In the genomic region with DNA sequence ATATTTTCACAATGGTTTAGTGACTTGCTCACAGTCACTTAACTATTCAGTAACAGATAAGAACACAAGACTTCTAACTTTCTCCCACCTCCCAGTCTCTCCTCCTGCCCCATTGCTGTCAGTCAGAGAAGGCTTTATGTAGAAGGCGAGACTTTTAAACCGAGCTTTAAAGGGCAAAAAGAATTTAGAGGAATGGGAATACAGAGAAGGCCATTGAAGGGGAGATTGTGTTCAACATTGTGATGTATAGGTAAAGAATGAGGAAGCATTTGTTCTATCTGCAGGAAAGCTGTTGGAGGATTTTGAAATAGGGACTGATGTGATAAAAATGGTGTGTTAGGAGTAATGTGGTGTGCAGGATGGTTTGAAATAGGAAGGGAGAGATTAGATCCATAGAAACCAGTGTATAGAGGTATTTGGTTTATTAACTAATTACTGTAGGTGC, we compare ENCODE assay signal across 15 cellular contexts. TPM values are rescaled to one million over a fixed set of nuclear protein-coding genes. Genes with fewer than 3 reads are reported as not detected.
DNase-seq lines count a peak whose midpoint lies in the region; ATAC-seq and TF ChIP-seq lines count a peak whose summit lies in the region.
"Had no signal": no experiment of that assay in that cellular context is flagged by ENCODE, and none has a peak within 500 bp of the region (broad histone marks: within the 10 kb centered on the region; RNA-seq: fewer than 3 reads in every experiment).

No MANE protein-coding gene starts in this region.

- H3K9me3 ChIP-seq in RWPE2 (ENCODE audit: severe bottlenecking) = no peaks in the 10 kb centered on the region
- H3K9me3 ChIP-seq: suprapubic skin had no signal

- CTCF ChIA-PET in activated CD4-positive, alpha-beta T cell treated with anti-CD3 and anti-CD28 coated beads, Interleukin-2, amount 10 ng/mL, durations not matched to agents 7 days and 5 days (lab: Charles Lee) = no interaction called here

- no peak for TF ChIP-seq CTCF in RWPE2 (IDR thresholded peaks at IDR 0.05; ENCODE audit: poor library complexity, severe bottlenecking)
- no peak for TF ChIP-seq CTCF in fibroblast of pulmonary artery (IDR thresholded peaks at IDR 0.05; ENCODE audit: low read length, missing control alignments)
- no peak for TF ChIP-seq CTCF in type B pancreatic cell (conservative IDR thresholded peaks at IDR 0.05)

- intact Hi-C loops in activated CD4-positive, alpha-beta T cell treated with anti-CD3 and anti-CD28 coated beads, Interleukin-2, amount 10 ng/mL, durations not matched to agents 24 days and 14 days (cut with micrococcal nuclease) = loop anchor here (10.0 kb wide), 1 partner anchor 487 kb away; no protein-coding TSS in a partner anchor

- H3K27ac Mint-ChIP-seq in activated CD4-positive, alpha-beta T cell treated with anti-CD3 and anti-CD28 coated beads, Interleukin-2, amount 10 ng/mL, durations not matched to agents 24 days and 14 days = no peak overlapping the region
- no peak overlapping the region for H3K27ac Mint-ChIP-seq in activated CD4-positive, alpha-beta T cell treated with anti-CD3 and anti-CD28 coated beads, Interleukin-2, amount 10 ng/mL, durations not matched to agents 7 days and 5 days
- H3K27ac Mint-ChIP-seq in type B pancreatic cell = peak overlapping the region; percentile 59
- H3K27ac Mint-ChIP-seq: activated naive CD8-positive, alpha-beta T cell treated with anti-CD3 and anti-CD28 coated beads for 36 hours; IgD-negative memory B cell had no signal

- H3K27ac ChIP-seq in RWPE2 (ENCODE audit: poor library complexity, severe bottlenecking) = no peak overlapping the region
- H3K27ac ChIP-seq: parathyroid adenoma, suprapubic skin had no signal

- H3K27me3 ChIP-seq in RWPE2 (ENCODE audit: insufficient read depth, poor library complexity, severe bottlenecking) = no peaks in the 10 kb centered on the region
- H3K27me3 ChIP-seq: suprapubic skin had no signal

- peaks cover 3% of the 10 kb centered on the region for H3K36me3 Mint-ChIP-seq in activated CD4-positive, alpha-beta T cell treated with anti-CD3 and anti-CD28 coated beads, Interleukin-2, amount 10 ng/mL, durations not matched to agents 24 days and 14 days (ENCODE audit: low read depth)
- H3K36me3 Mint-ChIP-seq in activated CD4-positive, alpha-beta T cell treated with anti-CD3 and anti-CD28 coated beads, Interleukin-2, amount 10 ng/mL, durations not matched to agents 7 days and 5 days (ENCODE audit: low read depth) = peaks cover 5% of the 10 kb centered on the region
- no peaks in the 10 kb centered on the region for H3K36me3 Mint-ChIP-seq in type B pancreatic cell
- H3K36me3 Mint-ChIP-seq: IgD-negative memory B cell had no signal

- peaks cover 27% of the 10 kb centered on the region for H3K4me1 ChIP-seq in RWPE2 (ENCODE audit: insufficient read depth, poor library complexity, severe bottlenecking)
- H3K4me1 ChIP-seq: parathyroid adenoma had no signal

- POLR2A ChIA-PET in activated CD4-positive, alpha-beta T cell treated with anti-CD3 and anti-CD28 coated beads, Interleukin-2, amount 10 ng/mL, durations not matched to agents 7 days and 5 days (lab: Charles Lee) = no interaction called here

- H3K4me3 Mint-ChIP-seq in activated CD4-positive, alpha-beta T cell treated with anti-CD3 and anti-CD28 coated beads, Interleukin-2, amount 10 ng/mL, durations not matched to agents 24 days and 14 days = no peak overlapping the region
- no peak overlapping the region for H3K4me3 Mint-ChIP-seq in activated CD4-positive, alpha-beta T cell treated with anti-CD3 and anti-CD28 coated beads, Interleukin-2, amount 10 ng/mL, durations not matched to agents 7 days and 5 days
- peak overlapping the region; percentile 5 for H3K4me3 Mint-ChIP-seq in type B pancreatic cell
- H3K4me3 Mint-ChIP-seq: activated naive CD8-positive, alpha-beta T cell treated with anti-CD3 and anti-CD28 coated beads for 36 hours had no signal

- H3K4me3 ChIP-seq in RWPE2 (ENCODE audit: severe bottlenecking) (no peak overlapping the region), fibroblast of pulmonary artery (replicated peaks; ENCODE audit: low read depth, low read length) (no peak overlapping the region)
- H3K4me3 ChIP-seq: suprapubic skin had no signal

- ATAC-seq in RWPE2 (ENCODE audit: low read depth) (peak; percentile 31; the same call in 1 of the 3 replicates), HG03108 (IDR thresholded peaks at IDR 0.05; ENCODE audit: unreplicated experiment) (no peak), HG02763 (IDR thresholded peaks at IDR 0.05; ENCODE audit: unreplicated experiment) (no peak)

- no peaks in the 10 kb centered on the region for H3K27me3 Mint-ChIP-seq in activated CD4-positive, alpha-beta T cell treated with anti-CD3 and anti-CD28 coated beads, Interleukin-2, amount 10 ng/mL, durations not matched to agents 24 days and 14 days
- no peaks in the 10 kb centered on the region for H3K27me3 Mint-ChIP-seq in activated CD4-positive, alpha-beta T cell treated with anti-CD3 and anti-CD28 coated beads, Interleukin-2, amount 10 ng/mL, durations not matched to agents 7 days and 5 days
- no peaks in the 10 kb centered on the region for H3K27me3 Mint-ChIP-seq in type B pancreatic cell
- H3K27me3 Mint-ChIP-seq: activated naive CD8-positive, alpha-beta T cell treated with anti-CD3 and anti-CD28 coated beads for 36 hours; IgD-negative memory B cell had no signal

- H3K9me3 Mint-ChIP-seq in activated CD4-positive, alpha-beta T cell treated with anti-CD3 and anti-CD28 coated beads, Interleukin-2, amount 10 ng/mL, durations not matched to agents 24 days and 14 days = no peaks in the 10 kb centered on the region
- peaks cover 2% of the 10 kb centered on the region for H3K9me3 Mint-ChIP-seq in activated CD4-positive, alpha-beta T cell treated with anti-CD3 and anti-CD28 coated beads, Interleukin-2, amount 10 ng/mL, durations not matched to agents 7 days and 5 days
- H3K9me3 Mint-ChIP-seq in type B pancreatic cell = peaks cover 5% of the 10 kb centered on the region
- H3K9me3 Mint-ChIP-seq: activated naive CD8-positive, alpha-beta T cell treated with anti-CD3 and anti-CD28 coated beads for 36 hours; IgD-negative memory B cell had no signal

- no peaks in the 10 kb centered on the region for H3K36me3 ChIP-seq in RWPE2 (ENCODE audit: low read depth)
- H3K36me3 ChIP-seq: suprapubic skin had no signal

- DNase-seq in activated CD4-positive, alpha-beta T cell treated with anti-CD3 and anti-CD28 coated beads, Interleukin-2, amount 10 ng/mL, durations not matched to agents 24 days and 14 days = peak; percentile 45
- no peak for DNase-seq in activated CD4-positive, alpha-beta T cell treated with anti-CD3 and anti-CD28 coated beads, Interleukin-2, amount 10 ng/mL, durations not matched to agents 7 days and 5 days
- no peak for DNase-seq in RWPE2 (ENCODE audit: low spot score)
- peak; percentile 16 for DNase-seq in fibroblast of pulmonary artery (ENCODE audit: low read depth)
- DNase-seq in type B pancreatic cell (ENCODE audit: extremely low spot score, unreplicated experiment) = no peak
- no peak for DNase-seq in NK-92 (lab: John Stamatoyannopoulos, UW; ENCODE audit: unreplicated experiment)
- DNase-seq: activated CD4-positive, CD25-positive, alpha-beta regulatory T cell; activated naive CD8-positive, alpha-beta T cell treated with anti-CD3 and anti-CD28 coated beads for 36 hours; midbrain; NCI-H187 treated with DMSO at 0.1 percent for 48 hours had no signal

- peaks cover 28% of the 10 kb centered on the region for H3K4me1 Mint-ChIP-seq in activated CD4-positive, alpha-beta T cell treated with anti-CD3 and anti-CD28 coated beads, Interleukin-2, amount 10 ng/mL, durations not matched to agents 24 days and 14 days
- peaks cover 24% of the 10 kb centered on the region for H3K4me1 Mint-ChIP-seq in activated CD4-positive, alpha-beta T cell treated with anti-CD3 and anti-CD28 coated beads, Interleukin-2, amount 10 ng/mL, durations not matched to agents 7 days and 5 days
- H3K4me1 Mint-ChIP-seq in type B pancreatic cell (ENCODE audit: unreplicated experiment) = peaks cover 33% of the 10 kb centered on the region

RNA-seq across cellular contexts. Expression of a gene that starts 7.3 kb away (rescaled TPM):
- total RNA-seq in activated CD4-positive, alpha-beta T cell treated with anti-CD3 and anti-CD28 coated beads, Interleukin-2, amount 10 ng/mL, durations not matched to agents 24 days and 14 days = 17.2 and 17.5 TPM in 2 replicates
- 10 to 100 TPM; 22.0 to 22.3 TPM for total RNA-seq in activated CD4-positive, alpha-beta T cell treated with anti-CD3 and anti-CD28 coated beads, Interleukin-2, amount 10 ng/mL, durations not matched to agents 7 days and 5 days
- 18.1 and 24.2 TPM in 2 replicates for total RNA-seq in type B pancreatic cell (ENCODE audit: low replicate concordance)

Comparison
In these comparisons a context has a peak if more than half of its experiments do, and no peak if none do; other contexts are left out.
1. DNase-seq: peak in activated CD4-positive, alpha-beta T cell treated with anti-CD3 and anti-CD28 coated beads, Interleukin-2, amount 10 ng/mL, durations not matched to agents 24 days and 14 days (single experiment) and fibroblast of pulmonary artery (single experiment); none in activated CD4-positive, alpha-beta T cell treated with anti-CD3 and anti-CD28 coated beads, Interleukin-2, amount 10 ng/mL, durations not matched to agents 7 days and 5 days (single experiment), RWPE2 (single experiment), type B pancreatic cell (single experiment) and NK-92 (single experiment).